In the genomic region with DNA sequence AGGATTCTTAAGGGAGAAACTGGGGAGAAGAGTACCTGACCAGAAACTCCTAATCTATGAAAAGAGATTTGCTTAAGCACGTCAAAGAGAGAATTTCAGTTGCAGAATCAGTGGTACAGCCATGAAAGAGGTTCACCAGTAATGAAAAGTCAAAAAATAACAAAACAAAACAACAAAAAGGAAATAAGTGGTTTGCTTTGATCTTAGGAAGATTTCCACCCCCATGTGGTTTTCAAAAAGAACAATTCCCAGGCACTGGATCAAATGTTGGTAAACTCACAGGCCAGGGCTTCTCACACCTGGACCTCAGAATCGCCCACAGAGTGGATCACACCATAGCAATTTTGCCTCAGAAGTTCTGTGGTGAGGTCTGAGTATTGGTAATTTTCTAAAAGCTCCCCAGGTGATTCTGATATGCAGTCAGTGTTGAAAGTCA, we compare ENCODE assay signal across 11 cellular contexts.
A peak's percentile ranks its signal among the peaks of the same experiment; 100 is the strongest.
DNase-seq lines count a peak whose midpoint lies in the region; ATAC-seq and TF ChIP-seq lines count a peak whose summit lies in the region.
"Had no signal": no experiment of that assay in that cellular context is flagged by ENCODE, and none has a peak within 500 bp of the region (broad histone marks: within the 10 kb centered on the region; RNA-seq: fewer than 3 reads in every experiment).

No MANE protein-coding gene starts in this region.

- no peak overlapping the region for H3K9ac ChIP-seq in KMS-11

- H3K4me3 Mint-ChIP-seq in Calu3 (ENCODE audit: low read depth, unreplicated experiment) (no peak overlapping the region), HFFc6 (no peak overlapping the region)

- no peaks in the 10 kb centered on the region for H3K36me3 ChIP-seq in KMS-11 (ENCODE audit: insufficient read depth)

- no peaks in the 10 kb centered on the region for H3K9me3 Mint-ChIP-seq in Calu3 (ENCODE audit: low read depth, unreplicated experiment)
- no peaks in the 10 kb centered on the region for H3K9me3 Mint-ChIP-seq in HFFc6

- no peaks in the 10 kb centered on the region for H3K79me2 ChIP-seq in KMS-11 (ENCODE audit: insufficient read depth, low read depth)

- ATAC-seq in GM18499 (IDR thresholded peaks at IDR 0.05; ENCODE audit: insufficient read depth, unreplicated experiment) (peak; percentile 55), GM19455 (IDR thresholded peaks at IDR 0.05; ENCODE audit: unreplicated experiment) (peak; percentile 75), HG02938 (IDR thresholded peaks at IDR 0.05; ENCODE audit: unreplicated experiment) (peak; percentile 73)

- TF ChIP-seq CTCF in KMS-11 (conservative IDR thresholded peaks at IDR 0.05; ENCODE audit: low read depth, low read length) (no peak), Calu3 (IDR thresholded peaks at IDR 0.05; ENCODE audit: unreplicated experiment) (no peak), HFFc6 (IDR thresholded peaks at IDR 0.05) (no peak)

- H3K4me3 ChIP-seq in KMS-11 (IDR thresholded peaks at IDR 0.05; ENCODE audit: insufficient read depth, low read depth, low read length): no peak overlapping the region

- no peaks in the 10 kb centered on the region for H3K4me1 Mint-ChIP-seq in Calu3 (ENCODE audit: low read depth, unreplicated experiment)
- H3K4me1 Mint-ChIP-seq in HFFc6 (ENCODE audit: low read depth): no peaks in the 10 kb centered on the region

- no TSS peak for BruUV-seq in Calu3 (replicated peaks; lab: Mats Ljungman, UMichigan)

- H3K27ac Mint-ChIP-seq in Calu3 (ENCODE audit: unreplicated experiment) (no peak overlapping the region), HFFc6 (no peak overlapping the region)

- no peak for DNase-seq in effector CD4-positive, alpha-beta T cell
- no peak for DNase-seq in COLO829 (ENCODE audit: low spot score)
- DNase-seq in Calu3: no peak
- no peak for DNase-seq in HFFc6
- DNase-seq: activated CD8-positive, alpha-beta memory T cell treated with anti-CD3 and anti-CD28 coated beads, Interleukin-2, amount 50 U/mL, for 4 hours; COR-L47; NCI-H526 had no signal

- peaks cover 13% of the 10 kb centered on the region for H3K27me3 Mint-ChIP-seq in Calu3 (ENCODE audit: unreplicated experiment)
- H3K27me3 Mint-ChIP-seq in HFFc6 (ENCODE audit: insufficient read depth): no peaks in the 10 kb centered on the region

- peak overlapping the region; percentile 1; the same call in 1 of the 2 replicates for H2AFZ ChIP-seq in KMS-11 (ENCODE audit: low read depth)

- no peaks in the 10 kb centered on the region for H3K27me3 ChIP-seq in KMS-11 (ENCODE audit: insufficient read depth, low read depth)

- no peak overlapping the region; the same call in 1 of the 2 replicates for H3K27ac ChIP-seq in KMS-11

- CTCF ChIA-PET in Calu3 (lab: Charles Lee): no interaction called here

- H3K36me3 Mint-ChIP-seq in Calu3 (ENCODE audit: insufficient read depth, unreplicated experiment) (no peaks in the 10 kb centered on the region), HFFc6 (ENCODE audit: low read depth) (peaks cover 5% of the 10 kb centered on the region; the same call in 1 of the 2 replicates)

- intact Hi-C loops in Calu3 (cut with micrococcal nuclease; ENCODE audit: unreplicated experiment): no loop called here

- H3K4me2 ChIP-seq in KMS-11: no peak overlapping the region

- H3K4me1 ChIP-seq in KMS-11 (ENCODE audit: low read depth, poor library complexity, severe bottlenecking): peaks cover 13% of the 10 kb centered on the region

- H4K20me1 ChIP-seq in KMS-11 (ENCODE audit: insufficient read depth): no peaks in the 10 kb centered on the region
